19 cellular contexts compared by ENCODE assay signal in the genomic region with DNA sequence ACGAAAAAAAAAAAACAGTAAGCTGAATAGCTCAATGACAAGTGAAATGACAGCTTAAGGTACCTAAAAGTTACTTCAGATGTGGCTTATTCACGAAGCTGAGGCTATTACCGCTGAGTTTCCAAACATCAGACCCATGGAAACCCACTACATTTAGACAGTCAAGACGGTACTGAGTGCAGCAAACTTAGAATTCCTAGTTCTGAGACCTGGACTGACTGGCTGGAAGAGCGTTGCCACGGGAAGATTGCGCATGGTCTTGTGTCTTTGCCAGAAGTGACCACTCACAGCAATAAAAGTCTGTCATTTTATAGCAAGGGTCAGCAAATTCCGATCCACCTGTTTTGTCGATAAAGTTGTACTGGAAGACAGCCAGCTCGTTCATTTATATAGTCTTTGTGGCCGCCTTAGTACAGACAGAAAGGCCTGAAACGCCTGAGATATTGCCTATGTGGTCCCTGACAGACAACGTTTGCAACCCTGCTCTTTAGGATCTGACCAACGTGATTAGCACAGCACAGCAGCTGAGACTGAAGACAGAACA. TPM values are rescaled to one million over a fixed set of nuclear protein-coding genes. Genes with fewer than 3 reads are reported as not detected.
DNase-seq lines count a peak whose midpoint lies in the region; ATAC-seq, FAIRE-seq and TF ChIP-seq lines count a peak whose summit lies in the region.
"Had no signal": no experiment of that assay in that cellular context is flagged by ENCODE, and none has a peak within 500 bp of the region (broad histone marks: within the 10 kb centered on the region; RNA-seq: fewer than 3 reads in every experiment).

No MANE protein-coding gene starts in this region.

- H3K4me2 ChIP-seq in A549 (no peak overlapping the region), KMS-11 (peak overlapping the region; percentile 58; the same call in 1 of the 2 replicates)
- H3K4me2 ChIP-seq: BLaER1 treated with 17β-estradiol and CSF1 and Interleukin-3, amounts not matched to agents 10 nM and 100 nM had no signal

- H3K9me3 ChIP-seq in A549 = no peaks in the 10 kb centered on the region
- no peaks in the 10 kb centered on the region for H3K9me3 ChIP-seq in left lung
- H3K9me3 ChIP-seq: BLaER1 treated with 17β-estradiol and CSF1 and Interleukin-3, amounts not matched to agents 10 nM and 100 nM had no signal

- no peak overlapping the region for H3K4me3 ChIP-seq in A549
- H3K4me3 ChIP-seq in KMS-11 (IDR thresholded peaks at IDR 0.05; ENCODE audit: insufficient read depth, low read depth, low read length) = no peak overlapping the region
- no peak overlapping the region for H3K4me3 ChIP-seq in left lung
- H3K4me3 ChIP-seq: BLaER1 treated with 17β-estradiol and CSF1 and Interleukin-3, amounts not matched to agents 10 nM and 100 nM; GM23248 had no signal

- H3K27me3 ChIP-seq in KMS-11 (ENCODE audit: insufficient read depth, low read depth) (no peaks in the 10 kb centered on the region), left lung (no peaks in the 10 kb centered on the region)
- H3K27me3 ChIP-seq: BLaER1 treated with 17β-estradiol and CSF1 and Interleukin-3, amounts not matched to agents 10 nM and 100 nM had no signal

- 82% methylated on average over 14 of the region's 14 CpGs for WGBS in A549 (ENCODE audit: missing lambda C conversion rate)

- FAIRE-seq in A549 (lab: Jason Lieb, UNC) (no peak), frontal cortex (lab: Jason Lieb, UNC) (no peak)
- FAIRE-seq: GM18507 had no signal

- peak; percentile 7 for DNase-seq in activated T-cell treated with anti-CD3 and anti-CD28 coated beads, Interleukin-2, amount 50 U/mL, for 1 hour
- no peak for DNase-seq in activated T-cell treated with anti-CD3 and anti-CD28 coated beads, Interleukin-2, amount 50 U/mL, for 72 hours
- DNase-seq in A549 (ENCODE audit: low read depth in 1 of 2, low spot score in 1 of 2) = no peak
- DNase-seq in nephron progenitor cell = no peak
- DNase-seq in frontal cortex (ENCODE audit: low spot score in 2 of 2) = no peak
- DNase-seq in NCI-H2196 (lab: John Stamatoyannopoulos, UW; ENCODE audit: unreplicated experiment) = no peak
- no peak for DNase-seq in left lung
- DNase-seq: AML-193; Calu3; CD4-positive, CD25-positive, alpha-beta regulatory T cell; DMS 273 treated with DMSO at 0.1 percent for 48 hours; GM23248; H7 had no signal

- no peak for ATAC-seq in activated T-cell treated with anti-CD3 and anti-CD28 coated beads, Interleukin-2, amount 50 U/mL, for 72 hours (replicated peaks in 1 of 2)
- ATAC-seq in A549 (no peak), left lung (no peak)

- TF ChIP-seq CTCF in A549 (IDR thresholded peaks at IDR 0.05) (no peak), KMS-11 (conservative IDR thresholded peaks at IDR 0.05; ENCODE audit: low read depth, low read length) (no peak), nephron progenitor cell (IDR thresholded peaks at IDR 0.05) (no peak), left lung (IDR thresholded peaks at IDR 0.05) (no peak)

- peaks cover 17% of the 10 kb centered on the region for H4K20me1 ChIP-seq in KMS-11 (ENCODE audit: insufficient read depth)

- CTCF ChIA-PET in A549 (lab: Yijun Ruan, JAX) = interaction anchor here (1.0 to 14.0 kb wide), 6 partner anchors 11 to 237 kb away, joined by 3 to 147 read pairs (median 6); a partner anchor contains a TSS

- H3K27ac ChIP-seq in A549 (no peak overlapping the region), KMS-11 (peak overlapping the region; percentile 77; the same call in 1 of the 2 replicates), left lung (no peak overlapping the region)
- H3K27ac ChIP-seq: 22Rv1; BLaER1 treated with 17β-estradiol and CSF1 and Interleukin-3, amounts not matched to agents 10 nM and 100 nM; GM23248; HL-60 had no signal

- no peak overlapping the region for H3K4me3 Mint-ChIP-seq in activated T-cell treated with anti-CD3 and anti-CD28 coated beads, Interleukin-2, amount 50 U/mL, for 72 hours
- H3K4me3 Mint-ChIP-seq in nephron progenitor cell = no peak overlapping the region
- H3K4me3 Mint-ChIP-seq: CD4-positive, CD25-positive, alpha-beta regulatory T cell had no signal

- no peak overlapping the region for H2AFZ ChIP-seq in KMS-11 (ENCODE audit: low read depth)
- H2AFZ ChIP-seq: GM23248 had no signal

- peaks cover 49% of the 10 kb centered on the region; the same call in 1 of the 2 replicates for H3K79me2 ChIP-seq in KMS-11 (ENCODE audit: insufficient read depth, low read depth)

- H3K4me1 Mint-ChIP-seq in activated T-cell treated with anti-CD3 and anti-CD28 coated beads, Interleukin-2, amount 50 U/mL, for 72 hours (ENCODE audit: low read depth) = no peaks in the 10 kb centered on the region
- H3K4me1 Mint-ChIP-seq in nephron progenitor cell = no peaks in the 10 kb centered on the region

- H3K9me3 Mint-ChIP-seq in activated T-cell treated with anti-CD3 and anti-CD28 coated beads, Interleukin-2, amount 50 U/mL, for 72 hours = no peaks in the 10 kb centered on the region
- no peaks in the 10 kb centered on the region for H3K9me3 Mint-ChIP-seq in nephron progenitor cell
- H3K9me3 Mint-ChIP-seq: CD4-positive, CD25-positive, alpha-beta regulatory T cell had no signal

- POLR2A ChIA-PET in A549 (lab: Yijun Ruan, JAX) = no interaction called here

- TF ChIP-seq POLR2A in A549 (IDR thresholded peaks at IDR 0.05; ENCODE audit: low read length) = no peak

- no peak for TF ChIP-seq RAD21 in A549 (conservative IDR thresholded peaks at IDR 0.05 in 1 of 2, IDR thresholded peaks at IDR 0.05 in 1 of 2)

- peaks cover 7 to 44% of the 10 kb centered on the region in 2 donors for H3K36me3 Mint-ChIP-seq in activated T-cell treated with anti-CD3 and anti-CD28 coated beads, Interleukin-2, amount 50 U/mL, for 72 hours (ENCODE audit: insufficient read depth in 2 of 2)
- peaks cover 87% of the 10 kb centered on the region for H3K36me3 Mint-ChIP-seq in nephron progenitor cell (ENCODE audit: low read depth)

- no peak for TF ChIP-seq EP300 in A549 (IDR thresholded peaks at IDR 0.05)

- intact Hi-C loops in left lung (cut with DNase I) = loop anchor here in 1 of 2 donors (10.0 kb wide), 1 partner anchor 103 kb away; no protein-coding TSS in a partner anchor

- no peaks in the 10 kb centered on the region for H3K4me1 ChIP-seq in A549
- H3K4me1 ChIP-seq in KMS-11 (ENCODE audit: low read depth, poor library complexity, severe bottlenecking) = peaks cover 45% of the 10 kb centered on the region
- H3K4me1 ChIP-seq in left lung = no peaks in the 10 kb centered on the region

- H3K27me3 Mint-ChIP-seq in activated T-cell treated with anti-CD3 and anti-CD28 coated beads, Interleukin-2, amount 50 U/mL, for 72 hours (ENCODE audit: low read depth) = no peaks in the 10 kb centered on the region
- no peaks in the 10 kb centered on the region for H3K27me3 Mint-ChIP-seq in nephron progenitor cell (ENCODE audit: low read depth, poor library complexity)
- H3K27me3 Mint-ChIP-seq: CD4-positive, CD25-positive, alpha-beta regulatory T cell had no signal

- H3K27ac Mint-ChIP-seq in activated T-cell treated with anti-CD3 and anti-CD28 coated beads, Interleukin-2, amount 50 U/mL, for 72 hours = no peak overlapping the region
- H3K27ac Mint-ChIP-seq in nephron progenitor cell = peak overlapping the region; percentile 78

- H3K36me3 ChIP-seq in KMS-11 (ENCODE audit: insufficient read depth) (peaks cover 37% of the 10 kb centered on the region; the same call in 1 of the 2 replicates), left lung (peaks cover 7 to 100% of the 10 kb centered on the region in 2 donors)

- H3K9ac ChIP-seq in KMS-11 = no peak overlapping the region
- H3K9ac ChIP-seq: BLaER1 treated with 17β-estradiol and CSF1 and Interleukin-3, amounts not matched to agents 10 nM and 100 nM; GM23248 had no signal

TF ChIP-seq in A549, 52 proteins besides CTCF, POLR2A, EP300 and RAD21:
- TF ChIP-seq MAFK (IDR thresholded peaks at IDR 0.05; ENCODE audit: partially characterized antibody) (peak; percentile 69), CEBPB (IDR thresholded peaks at IDR 0.05) (no peak)

RNA-seq across cellular contexts. Expression of a gene that starts 19.2 kb away (rescaled TPM):
- total RNA-seq in activated T-cell treated with anti-CD3 and anti-CD28 coated beads, Interleukin-2, amount 50 U/mL, for 72 hours = not detected
- polyA plus RNA-seq in A549 (2011; rRNA removed) (not detected in 2 replicates), A549 (2017; fragmentation: RNase III; extraction: RNeasy Plus Mini Kit Qiagen cat#74134 plus additional on column Dnase treatment) (not detected in 3 replicates)
- polyA plus RNA-seq in A549 (2012; cell fraction: cytosol; rRNA removed) = not detected in 2 replicates
- not detected in 2 replicates for polyA plus RNA-seq in A549 (2012; cell fraction: nucleus; rRNA removed)
- polyA minus RNA-seq in A549 (2011; rRNA and poly(A)+ RNA removed) = not detected in 2 replicates
- total RNA-seq in frontal cortex (not detected), left lung (not detected)
- total RNA-seq: Calu3; CD4-positive, CD25-positive, alpha-beta regulatory T cell; Daoy; GM23248; H7 had no signal
- polyA plus RNA-seq: CD4-positive, CD25-positive, alpha-beta regulatory T cell; GM23248 had no signal

RNA-seq across cellular contexts. Expression of a gene that starts 32.6 kb away (rescaled TPM):
- total RNA-seq in activated T-cell treated with anti-CD3 and anti-CD28 coated beads, Interleukin-2, amount 50 U/mL, for 72 hours = 10 to 100 TPM; 71.4 to 73.1 TPM
- polyA plus RNA-seq in A549 (2011; rRNA removed) (47.8 and 53.9 TPM in 2 replicates), A549 (2017; fragmentation: RNase III; extraction: RNeasy Plus Mini Kit Qiagen cat#74134 plus additional on column Dnase treatment) (137 to 173 TPM (median 172 TPM) in 3 replicates)
- 192 and 210 TPM in 2 replicates for polyA plus RNA-seq in A549 (2012; cell fraction: cytosol; rRNA removed)
- polyA plus RNA-seq in A549 (2012; cell fraction: nucleus; rRNA removed) = 104 and 147 TPM in 2 replicates
- polyA minus RNA-seq in A549 (2011; rRNA and poly(A)+ RNA removed) = 70.2 and 86.8 TPM in 2 replicates
- total RNA-seq in frontal cortex (141 TPM), left lung (10 to 100 TPM; 74.0 to 96.0 TPM)
